Comparison of ENCODE assay signal across 19 cellular contexts in genomic region chr18:6793986-6794385, GRCh38.
DNase-seq lines count a peak whose midpoint lies in the region; FAIRE-seq and TF ChIP-seq lines count a peak whose summit lies in the region.
"Had no signal": no experiment of that assay in that cellular context is flagged by ENCODE, and none has a peak within 500 bp of the region (broad histone marks: within the 10 kb centered on the region; RNA-seq: fewer than 3 reads in every experiment).

No MANE protein-coding gene starts in this region.

- H3K27me3 ChIP-seq in H1 (replicated peaks in 1 of 4; ENCODE audit: control insufficient read depth in 3 of 4, extremely low read depth in 1 of 4, insufficient read depth in 3 of 4, low read length in 3 of 4) (no peaks in the 10 kb centered on the region), smooth muscle cell (ENCODE audit: low read depth) (no peaks in the 10 kb centered on the region)
- H3K27me3 ChIP-seq: BLaER1 had no signal

- H3K4me2 ChIP-seq in H1 (ENCODE audit: insufficient read depth in 1 of 2, low read depth in 2 of 2, low read length in 2 of 2): no peak overlapping the region
- H3K4me2 ChIP-seq in smooth muscle cell: no peak overlapping the region
- H3K4me2 ChIP-seq: BLaER1 had no signal

- H3K23me2 ChIP-seq in H1 (ENCODE audit: low read depth, low read length): no peaks in the 10 kb centered on the region

- no peak overlapping the region for H2AFZ ChIP-seq in H1 (ENCODE audit: low read length)
- no peak overlapping the region for H2AFZ ChIP-seq in smooth muscle cell (ENCODE audit: low read depth)
- H2AFZ ChIP-seq: GM23248 had no signal

- H4K8ac ChIP-seq in H1 (ENCODE audit: extremely low read depth, insufficient read depth, low read length): no peak overlapping the region

- H2BK120ac ChIP-seq in H1 (replicated peaks; ENCODE audit: low read depth, low read length): no peak overlapping the region

- H3K36me3 Mint-ChIP-seq in mesothelial cell of epicardium: peaks cover 11% of the 10 kb centered on the region
- H3K36me3 Mint-ChIP-seq: CD4-positive, CD25-positive, alpha-beta regulatory T cell; CD8-positive, alpha-beta T cell had no signal

- H2BK15ac ChIP-seq in H1 (ENCODE audit: low read length): no peak overlapping the region

- H3K4me1 Mint-ChIP-seq in mesothelial cell of epicardium: peaks cover 52% of the 10 kb centered on the region
- H3K4me1 Mint-ChIP-seq: B cell; CD4-positive, CD25-positive, alpha-beta regulatory T cell had no signal

- no peaks in the 10 kb centered on the region for H3K36me3 ChIP-seq in H1 (ENCODE audit: control insufficient read depth in 2 of 4, insufficient read depth in 4 of 4, low read length in 3 of 4)
- no peaks in the 10 kb centered on the region for H3K36me3 ChIP-seq in smooth muscle cell (ENCODE audit: low read depth)
- H3K36me3 ChIP-seq: BLaER1 had no signal

- no peaks in the 10 kb centered on the region for H3K79me1 ChIP-seq in H1 (ENCODE audit: low read depth, low read length)

- no peak overlapping the region for H2BK5ac ChIP-seq in H1 (ENCODE audit: low read depth, low read length)

- H4K5ac ChIP-seq in H1 (ENCODE audit: insufficient read length, low read depth, low read length): no peak overlapping the region

- H3K56ac ChIP-seq in H1 (replicated peaks; ENCODE audit: insufficient read length, low read depth, low read length): no peak overlapping the region

- H3K18ac ChIP-seq in H1 (ENCODE audit: extremely low read depth, low read length): no peak overlapping the region

- H3K9me3 ChIP-seq in H1 (ENCODE audit: insufficient read depth in 2 of 2, low read depth in 1 of 2, low read length in 1 of 2) (no peaks in the 10 kb centered on the region), smooth muscle cell (replicated peaks; ENCODE audit: low read depth) (no peaks in the 10 kb centered on the region)
- H3K9me3 ChIP-seq: BLaER1, Caco-2 had no signal

- H3K4ac ChIP-seq in H1 (replicated peaks; ENCODE audit: insufficient read length, low read depth, low read length): no peak overlapping the region

- peaks cover 9% of the 10 kb centered on the region for H3F3A ChIP-seq in smooth muscle cell (ENCODE audit: low read depth)

- H3K27ac ChIP-seq in H1 (ENCODE audit: low read depth, low read length): no peak overlapping the region
- peak overlapping the region; percentile 56 for H3K27ac ChIP-seq in smooth muscle cell (ENCODE audit: low read depth)
- H3K27ac ChIP-seq: BLaER1, C4-2B, GM23248 had no signal

- DNase-seq in H1 (ENCODE audit: low read depth in 1 of 2, low spot score in 2 of 2) (no peak), mesothelial cell of epicardium (ENCODE audit: low spot score in 2 of 2, unreplicated experiment in 2 of 2) (no peak), smooth muscle cell (lab: John Stamatoyannopoulos, UW; ENCODE audit: unreplicated experiment) (no peak), NCI-H345 treated with DMSO at 0.1 percent for 48 hours (lab: John Stamatoyannopoulos, UW; ENCODE audit: unreplicated experiment) (no peak), NK-92 (lab: John Stamatoyannopoulos, UW; ENCODE audit: unreplicated experiment) (no peak), epidermal melanocyte (ENCODE audit: insufficient read length, low spot score) (no peak)
- DNase-seq: Caco-2; CD4-positive, CD25-positive, alpha-beta regulatory T cell; CD8-positive, alpha-beta T cell; DMS153; EL; GDM1; GM23248; H9 had no signal

- H3K4me1 ChIP-seq in H1 (replicated peaks in 1 of 4; ENCODE audit: control insufficient read depth in 3 of 4, insufficient read depth in 4 of 4, low read length in 3 of 4): peaks cover 0 to 4% (median 0%) of the 10 kb centered on the region in 4 experiments; a peak in 1 of 7 replicates
- no peaks in the 10 kb centered on the region for H3K4me1 ChIP-seq in smooth muscle cell (ENCODE audit: low read depth)
- H3K4me1 ChIP-seq: BLaER1, Caco-2 had no signal

- peak overlapping the region; percentile 23 for H3K27ac Mint-ChIP-seq in mesothelial cell of epicardium
- H3K27ac Mint-ChIP-seq: B cell; CD4-positive, CD25-positive, alpha-beta regulatory T cell; CD8-positive, alpha-beta T cell; H9 had no signal

- peaks cover 8% of the 10 kb centered on the region for H3K9me3 Mint-ChIP-seq in mesothelial cell of epicardium
- H3K9me3 Mint-ChIP-seq: H9 had no signal

- 0 out of 2 replicates have a peak overlapping the region, but pooled peaks have one; percentile 32 for H2AK5ac ChIP-seq in H1 (ENCODE audit: low read depth, low read length)

- POLR2A ChIA-PET in H1 (lab: Charles Lee; ENCODE audit: partially characterized antibody): no interaction called here

- no peak for TF ChIP-seq RAD21 in H1 (IDR thresholded peaks at IDR 0.05 in 1 of 2, conservative IDR thresholded peaks at IDR 0.05 in 1 of 2; ENCODE audit: low read depth in 2 of 2, low read length in 2 of 2)

- H3K9ac ChIP-seq in H1 (replicated peaks in 1 of 4; ENCODE audit: extremely low read depth in 1 of 4, low read depth in 3 of 4, low read length in 3 of 4) (no peak overlapping the region), smooth muscle cell (ENCODE audit: low read depth) (no peak overlapping the region)
- H3K9ac ChIP-seq: BLaER1, GM23248 had no signal

- H3K14ac ChIP-seq in H1 (ENCODE audit: insufficient read length): no peak overlapping the region

- no peak overlapping the region for H2BK20ac ChIP-seq in H1 (ENCODE audit: low read length)

- H4K20me1 ChIP-seq in H1 (replicated peaks in 1 of 2; ENCODE audit: control insufficient read depth in 1 of 2, insufficient read depth in 2 of 2, low read length in 2 of 2) (no peaks in the 10 kb centered on the region), smooth muscle cell (ENCODE audit: low read depth) (no peaks in the 10 kb centered on the region)
- H4K20me1 ChIP-seq: BLaER1 had no signal

- no peak for FAIRE-seq in H1 (lab: Jason Lieb, UNC)
- FAIRE-seq: GM12878, GM19239 had no signal

- no peak for TF ChIP-seq EP300 in H1 (IDR thresholded peaks at IDR 0.05; ENCODE audit: borderline replicate concordance in 1 of 2, low read depth in 2 of 2, low read length in 2 of 2)

- TF ChIP-seq POLR2A in H1 (IDR thresholded peaks at IDR 0.05; ENCODE audit: control extremely low read depth in 1 of 2, low read depth in 2 of 2, low read length in 2 of 2): no peak

- H3K4me3 ChIP-seq in H1 (ENCODE audit: extremely low read depth in 1 of 4, insufficient read depth in 2 of 4, low read depth in 3 of 4, low read length in 4 of 4) (no peak overlapping the region), smooth muscle cell (no peak overlapping the region)
- H3K4me3 ChIP-seq: BLaER1, GM12878, GM23248 had no signal

- H4K91ac ChIP-seq in H1 (replicated peaks; ENCODE audit: insufficient read length, low read length): no peak overlapping the region

- H3K27me3 Mint-ChIP-seq in mesothelial cell of epicardium (ENCODE audit: low read depth): no peaks in the 10 kb centered on the region
- H3K27me3 Mint-ChIP-seq: B cell; CD4-positive, CD25-positive, alpha-beta regulatory T cell had no signal

- WGBS in H1 (ENCODE audit: extremely low coverage in 1 of 2, insufficient coverage in 1 of 2, insufficient read length in 1 of 2, insufficient replicate concordance in 2 of 2, low coverage in 1 of 2, low lambda C conversion rate in 2 of 2, missing lambda C conversion rate in 1 of 2), 2 experiments: 92% methylated on average over 2 of the region's 2 CpGs; no CpG with 5 or more reads in 1 of the 2 experiments
- 87% methylated on average over 2 of the region's 2 CpGs for WGBS in smooth muscle cell (ENCODE audit: low lambda C conversion rate)

- no peak overlapping the region for H3K23ac ChIP-seq in H1 (ENCODE audit: insufficient read length)

- H3K4me3 Mint-ChIP-seq in mesothelial cell of epicardium: no peak overlapping the region
- H3K4me3 Mint-ChIP-seq: B cell; CD4-positive, CD25-positive, alpha-beta regulatory T cell; CD8-positive, alpha-beta T cell; H9 had no signal

- CTCF ChIA-PET in H1 (lab: Charles Lee; ENCODE audit: partially characterized antibody): no interaction called here

- H3K79me2 ChIP-seq in H1 (ENCODE audit: control insufficient read depth in 1 of 2, insufficient read depth in 2 of 2, low read length in 2 of 2) (no peaks in the 10 kb centered on the region), smooth muscle cell (ENCODE audit: low read depth) (peaks cover 12% of the 10 kb centered on the region)

- TF ChIP-seq CTCF in H1 (IDR thresholded peaks at IDR 0.05; ENCODE audit: control extremely low read depth in 1 of 3, insufficient read depth in 1 of 3, low read depth in 1 of 3, low read length in 3 of 3): no peak
- TF ChIP-seq CTCF in mesothelial cell of epicardium (IDR thresholded peaks at IDR 0.05; ENCODE audit: unreplicated experiment): no peak
- no peak for TF ChIP-seq CTCF in smooth muscle cell (IDR thresholded peaks at IDR 0.05; ENCODE audit: borderline replicate concordance, insufficient read depth, poor library complexity, severe bottlenecking)

- H2BK12ac ChIP-seq in H1 (ENCODE audit: low read depth, low read length): no peak overlapping the region

TF ChIP-seq in H1, 55 proteins besides CTCF, POLR2A, EP300 and RAD21:
- TF ChIP-seq ZNF274 (IDR thresholded peaks at IDR 0.05; ENCODE audit: borderline replicate concordance, extremely low read depth, low read length): no peak
- TF ChIP-seq JUND (IDR thresholded peaks at IDR 0.05; ENCODE audit: low read length): no peak
- TF ChIP-seq KDM5A (IDR thresholded peaks at IDR 0.05; ENCODE audit: low read length): no peak
- TF ChIP-seq CHD1 (IDR thresholded peaks at IDR 0.05; ENCODE audit: low read depth, low read length): no peak
- no peak for TF ChIP-seq NANOG (IDR thresholded peaks at IDR 0.05; ENCODE audit: insufficient read depth, low read depth, low read length, poor library complexity, severe bottlenecking)
- TF ChIP-seq ATF2 (IDR thresholded peaks at IDR 0.05; ENCODE audit: low read length): no peak
- TF ChIP-seq RXRA (IDR thresholded peaks at IDR 0.05; ENCODE audit: insufficient read depth, low read depth, low read length): no peak
- no peak for TF ChIP-seq NRF1 (IDR thresholded peaks at IDR 0.05; ENCODE audit: low read depth, low read length)
